Comparison of ENCODE assay signal across 20 cellular contexts in genomic region chr13:37442996-37443395, GRCh38.
A peak's percentile ranks its signal among the peaks of the same experiment; 100 is the strongest.
DNase-seq lines count a peak whose midpoint lies in the region; ATAC-seq, FAIRE-seq and TF ChIP-seq lines count a peak whose summit lies in the region.
"Had no signal": no experiment of that assay in that cellular context is flagged by ENCODE, and none has a peak within 500 bp of the region (broad histone marks: within the 10 kb centered on the region; RNA-seq: fewer than 3 reads in every experiment).

No MANE protein-coding gene starts in this region.

- no peak overlapping the region for H3K4me2 ChIP-seq in astrocyte (ENCODE audit: low read length)
- H3K4me2 ChIP-seq: A549 had no signal

- H3K4me1 Mint-ChIP-seq in astrocyte (ENCODE audit: low read depth, unreplicated experiment): peaks cover 21% of the 10 kb centered on the region
- peaks cover 30% of the 10 kb centered on the region for H3K4me1 Mint-ChIP-seq in osteocyte (ENCODE audit: unreplicated experiment)
- H3K4me1 Mint-ChIP-seq: CD14-positive monocyte had no signal

- no peaks in the 10 kb centered on the region for H3K9me3 ChIP-seq in astrocyte (ENCODE audit: insufficient read depth, low read depth, low read length)
- H3K9me3 ChIP-seq: A549 had no signal

- no peaks in the 10 kb centered on the region for H3K27me3 ChIP-seq in astrocyte (ENCODE audit: insufficient read depth, low read length)
- H3K27me3 ChIP-seq: Peyer's patch had no signal

- ATAC-seq in GM21825 (IDR thresholded peaks at IDR 0.05; ENCODE audit: unreplicated experiment): no peak
- ATAC-seq: A549, Right ventricle myocardium inferior had no signal

- peak overlapping the region; percentile 57 for H3K27ac ChIP-seq in astrocyte (ENCODE audit: low read depth, low read length)
- H3K27ac ChIP-seq: A549, Peyer's patch had no signal

- H3K9me3 Mint-ChIP-seq in astrocyte (ENCODE audit: unreplicated experiment): peaks cover 9% of the 10 kb centered on the region
- H3K9me3 Mint-ChIP-seq in osteocyte (ENCODE audit: unreplicated experiment): no peaks in the 10 kb centered on the region

- H3K9ac ChIP-seq in astrocyte (ENCODE audit: low read length): peak overlapping the region; percentile 32

- H3K79me2 ChIP-seq in astrocyte (ENCODE audit: insufficient read depth, low read length): no peaks in the 10 kb centered on the region

- no peak overlapping the region for H2AFZ ChIP-seq in astrocyte (ENCODE audit: low read depth, low read length)

- no peaks in the 10 kb centered on the region for H3K36me3 Mint-ChIP-seq in astrocyte (ENCODE audit: low read depth, unreplicated experiment)
- peaks cover 3% of the 10 kb centered on the region for H3K36me3 Mint-ChIP-seq in osteocyte (ENCODE audit: unreplicated experiment)
- H3K36me3 Mint-ChIP-seq: CD14-positive monocyte had no signal

- H3K4me3 ChIP-seq in AG10803 (ENCODE audit: low read length): no peak overlapping the region
- H3K4me3 ChIP-seq in astrocyte (ENCODE audit: insufficient read depth, low read depth, low read length): no peak overlapping the region
- H3K4me3 ChIP-seq: A549, Peyer's patch had no signal

- DNase-seq in AG10803 (ENCODE audit: low read depth) (peak; percentile 61), astrocyte (ENCODE audit: low read depth) (no peak), fibroblast of gingiva (ENCODE audit: low read depth) (peak; percentile 51), osteocyte (ENCODE audit: extremely low spot score, unreplicated experiment) (no peak), NCI-H1436 treated with DMSO at 0.1 percent for 48 hours (lab: John Stamatoyannopoulos, UW) (no peak), DMS153 treated with DMSO at 0.1 percent for 48 hours (lab: John Stamatoyannopoulos, UW; ENCODE audit: unreplicated experiment) (no peak)
- DNase-seq: AML-193, DMS 273 treated with DMSO at 0.1 percent for 48 hours, GF-D8, KBM-7, NCI-H146, NCI-H2081, NCI-H510A treated with DMSO at 0.1 percent for 48 hours, Peyer's patch had no signal

- TF ChIP-seq CTCF in AG10803 (conservative IDR thresholded peaks at IDR 0.05; ENCODE audit: low read length) (no peak), astrocyte (IDR thresholded peaks at IDR 0.05; ENCODE audit: insufficient read depth, low read depth, low read length) (no peak), osteocyte (IDR thresholded peaks at IDR 0.05) (no peak)

- no peak overlapping the region for H3K27ac Mint-ChIP-seq in astrocyte (ENCODE audit: unreplicated experiment)
- H3K27ac Mint-ChIP-seq in osteocyte (ENCODE audit: unreplicated experiment): peak overlapping the region; percentile 33
- H3K27ac Mint-ChIP-seq: CD14-positive monocyte had no signal

- H3K4me3 Mint-ChIP-seq in astrocyte (ENCODE audit: unreplicated experiment) (no peak overlapping the region), osteocyte (ENCODE audit: unreplicated experiment) (no peak overlapping the region)
- H3K4me3 Mint-ChIP-seq: CD14-positive monocyte had no signal

- no peak for FAIRE-seq in astrocyte (lab: Jason Lieb, UNC)
- FAIRE-seq: A549, GM12892, H1 had no signal

- H3K36me3 ChIP-seq in astrocyte (ENCODE audit: insufficient read depth, low read length): no peaks in the 10 kb centered on the region
- H3K36me3 ChIP-seq: Peyer's patch had no signal

- H4K20me1 ChIP-seq in astrocyte (ENCODE audit: insufficient read depth, low read length): no peaks in the 10 kb centered on the region

- peaks cover 11% of the 10 kb centered on the region for H3K4me1 ChIP-seq in astrocyte (ENCODE audit: insufficient read depth, low read length)
- H3K4me1 ChIP-seq: A549, Peyer's patch had no signal

- H3K27me3 Mint-ChIP-seq in astrocyte (ENCODE audit: low read depth, unreplicated experiment): no peaks in the 10 kb centered on the region
- H3K27me3 Mint-ChIP-seq in osteocyte (ENCODE audit: unreplicated experiment): no peaks in the 10 kb centered on the region

Comparison
In these comparisons a context has a peak if more than half of its experiments do, and no peak if none do; other contexts are left out.
1. DNase-seq: peak in AG10803 (single experiment) and fibroblast of gingiva (single experiment); none in astrocyte (single experiment), osteocyte (single experiment), NCI-H1436 treated with DMSO at 0.1 percent for 48 hours (single experiment) and DMS153 treated with DMSO at 0.1 percent for 48 hours (single experiment).